Comparison of ENCODE assay signal across 29 cellular contexts in genomic region chr12:62840806-62841205, GRCh38.
"Had no signal": no experiment of that assay in that cellular context is flagged by ENCODE, and none has a peak within 500 bp of the region (broad histone marks: within the 10 kb centered on the region; RNA-seq: fewer than 3 reads in every experiment).

No MANE protein-coding gene starts in this region.

- H3K27me3 Mint-ChIP-seq: stimulated activated naive CD8-positive, alpha-beta T cell treated with anti-CD3 and anti-CD28 coated beads, Interleukin-15, Interleukin-2, amounts not matched to agents 100 ng/mL and 50 ng/mL, for 24 hours had no signal

- H3K4me1 ChIP-seq: esophagus squamous epithelium, psoas muscle, sigmoid colon, vagina had no signal

- H3K36me3 Mint-ChIP-seq: mesothelial cell of epicardium; naive B cell; stimulated activated naive B cell treated with anti-CD40 and anti-IgM and Interleukin-4, amounts not matched to agents 10 μg/mL and 1 μg/mL and 100 μg/mL, for 72 hours had no signal

- H3K36me3 ChIP-seq: esophagus squamous epithelium, heart right ventricle, lower lobe of right lung, ovary, sigmoid colon, thoracic aorta, tibial nerve, upper lobe of right lung, vagina had no signal

- H3K27ac Mint-ChIP-seq: mesothelial cell of epicardium; naive B cell; nephron; stimulated activated naive B cell treated with anti-CD40 and anti-IgM and Interleukin-4, amounts not matched to agents 10 μg/mL and 1 μg/mL and 100 μg/mL, for 72 hours; stimulated activated naive CD8-positive, alpha-beta T cell treated with anti-CD3 and anti-CD28 coated beads, Interleukin-15, Interleukin-2, amounts not matched to agents 100 ng/mL and 50 ng/mL, for 24 hours had no signal

- H3K27ac ChIP-seq: coronary artery, esophagus squamous epithelium, lower lobe of right lung, ovary, psoas muscle, sigmoid colon, tibial nerve, upper lobe of right lung, vagina had no signal

- FAIRE-seq: islet of Langerhans had no signal

- H3K4me3 Mint-ChIP-seq: mesothelial cell of epicardium; naive B cell; nephron; stimulated activated naive B cell treated with anti-CD40 and anti-IgM and Interleukin-4, amounts not matched to agents 10 μg/mL and 1 μg/mL and 100 μg/mL, for 72 hours; stimulated activated naive CD8-positive, alpha-beta T cell treated with anti-CD3 and anti-CD28 coated beads, Interleukin-15, Interleukin-2, amounts not matched to agents 100 ng/mL and 50 ng/mL, for 24 hours had no signal

- DNase-seq: dermis blood vessel endothelial cell; effector memory CD4-positive, alpha-beta T cell; erythroblast; esophagus squamous epithelium; foreskin melanocyte; glutamatergic neuron; heart right ventricle; hippocampal formation; left colon; left ventricle myocardium superior; lower lobe of right lung; mucosa of descending colon; naive B cell; nucleus accumbens; ovary; posterior cingulate gyrus; psoas muscle; right cardiac atrium; sigmoid colon; stimulated activated naive B cell treated with anti-CD40 and anti-IgM and Interleukin-4, amounts not matched to agents 10 μg/mL and 1 μg/mL and 100 μg/mL, for 72 hours; upper lobe of right lung had no signal

- H3K27me3 ChIP-seq: esophagus squamous epithelium, heart right ventricle, ovary, sigmoid colon, tibial nerve, upper lobe of right lung, vagina had no signal

- H3K9me3 ChIP-seq: esophagus squamous epithelium, heart right ventricle, lower lobe of right lung, mucosa of descending colon, ovary, psoas muscle, sigmoid colon, thoracic aorta, tibial nerve, upper lobe of right lung, vagina had no signal

- H3K4me3 ChIP-seq: coronary artery, esophagus squamous epithelium, heart right ventricle, lower lobe of right lung, mucosa of descending colon, ovary, psoas muscle, sigmoid colon, thoracic aorta, tibial nerve, upper lobe of right lung, vagina had no signal

- H3K4me1 Mint-ChIP-seq: nephron had no signal

- H3K9me3 Mint-ChIP-seq: mesothelial cell of epicardium; nephron; stimulated activated naive B cell treated with anti-CD40 and anti-IgM and Interleukin-4, amounts not matched to agents 10 μg/mL and 1 μg/mL and 100 μg/mL, for 72 hours; stimulated activated naive CD8-positive, alpha-beta T cell treated with anti-CD3 and anti-CD28 coated beads, Interleukin-15, Interleukin-2, amounts not matched to agents 100 ng/mL and 50 ng/mL, for 24 hours had no signal
